Comparison of ENCODE assay signal across 8 cellular contexts in genomic region chr13:80084086-80084676, GRCh38.
DNase-seq lines count a peak whose midpoint lies in the region; ATAC-seq and TF ChIP-seq lines count a peak whose summit lies in the region.

No MANE protein-coding gene starts in this region.

- no peaks in the 10 kb centered on the region for H3K27me3 ChIP-seq in foreskin keratinocyte
- no peaks in the 10 kb centered on the region for H3K27me3 ChIP-seq in smooth muscle cell (ENCODE audit: low read depth)
- H3K27me3 ChIP-seq in transverse colon, result no peaks in the 10 kb centered on the region

- H3K9me3 Mint-ChIP-seq in HFFc6, result no peaks in the 10 kb centered on the region
- no peaks in the 10 kb centered on the region for H3K9me3 Mint-ChIP-seq in activated CD4-positive, alpha-beta T cell treated with anti-CD3 and anti-CD28 coated beads for 36 hours (ENCODE audit: low read depth)

- no peaks in the 10 kb centered on the region for H3K36me3 ChIP-seq in smooth muscle cell (ENCODE audit: low read depth)
- H3K36me3 ChIP-seq in transverse colon, result no peaks in the 10 kb centered on the region

- H3K4me1 ChIP-seq in foreskin keratinocyte, result peaks cover 37% of the 10 kb centered on the region
- H3K4me1 ChIP-seq in smooth muscle cell (ENCODE audit: low read depth), result peaks cover 8% of the 10 kb centered on the region
- H3K4me1 ChIP-seq in transverse colon, result peaks cover 0 to 20% (median 10%) of the 10 kb centered on the region in 4 donors

- H3K27ac Mint-ChIP-seq in HFFc6, result peak overlapping the region; percentile 93
- no peak overlapping the region for H3K27ac Mint-ChIP-seq in activated CD4-positive, alpha-beta T cell treated with anti-CD3 and anti-CD28 coated beads for 36 hours

- CTCF ChIA-PET in activated CD4-positive, alpha-beta T cell treated with anti-CD3 and anti-CD28 coated beads for 36 hours (lab: Charles Lee), result no interaction called here

- H3K4me2 ChIP-seq in smooth muscle cell, result peak overlapping the region; percentile 79

- no peaks in the 10 kb centered on the region for H3K9me3 ChIP-seq in smooth muscle cell (replicated peaks; ENCODE audit: low read depth)
- H3K9me3 ChIP-seq in transverse colon, result no peaks in the 10 kb centered on the region

- TF ChIP-seq POLR2A in transverse colon (IDR thresholded peaks at IDR 0.05), result no peak
- TF ChIP-seq POLR2A in erythroblast (IDR thresholded peaks at IDR 0.05; ENCODE audit: low read length), result no peak

- ATAC-seq in foreskin keratinocyte (no peak), HG03521 (IDR thresholded peaks at IDR 0.05; ENCODE audit: unreplicated experiment) (no peak)
- ATAC-seq in activated CD4-positive, alpha-beta T cell treated with anti-CD3 and anti-CD28 coated beads for 36 hours, result no peak

- peak; percentile 94 for DNase-seq in HFFc6
- peak; percentile 82 for DNase-seq in RKO (ENCODE audit: low spot score)
- DNase-seq in foreskin keratinocyte, result peak; percentile 32 to 58
- DNase-seq in smooth muscle cell (lab: John Stamatoyannopoulos, UW; ENCODE audit: unreplicated experiment), result no peak
- DNase-seq in activated CD4-positive, alpha-beta T cell treated with anti-CD3 and anti-CD28 coated beads for 36 hours, result no peak
- DNase-seq in transverse colon, result no peak
- DNase-seq in erythroblast (lab: John Stamatoyannopoulos, UW), result no peak

- TF ChIP-seq CTCF in HFFc6 (IDR thresholded peaks at IDR 0.05) (no peak), foreskin keratinocyte (conservative IDR thresholded peaks at IDR 0.05) (no peak), smooth muscle cell (IDR thresholded peaks at IDR 0.05; ENCODE audit: borderline replicate concordance, insufficient read depth, poor library complexity, severe bottlenecking) (no peak), transverse colon (IDR thresholded peaks at IDR 0.05) (no peak)

- no peak for TF ChIP-seq EP300 in transverse colon (IDR thresholded peaks at IDR 0.05; ENCODE audit: low read depth)

- no peak overlapping the region for H2AFZ ChIP-seq in smooth muscle cell (ENCODE audit: low read depth)

- intact Hi-C loops in activated CD4-positive, alpha-beta T cell treated with anti-CD3 and anti-CD28 coated beads for 36 hours (cut with DNase I, micrococcal nuclease), result no loop called here
- intact Hi-C loops in transverse colon (cut with DNase I; ENCODE audit: low total_unique reads), result no loop called here

- H3K9ac ChIP-seq in smooth muscle cell (ENCODE audit: low read depth), result no peak overlapping the region

- H4K20me1 ChIP-seq in smooth muscle cell (ENCODE audit: low read depth), result no peaks in the 10 kb centered on the region

- POLR2A ChIA-PET in activated CD4-positive, alpha-beta T cell treated with anti-CD3 and anti-CD28 coated beads for 36 hours (lab: Charles Lee), result no interaction called here

- 2% methylated on average over 2 of the region's 2 CpGs for WGBS in smooth muscle cell (ENCODE audit: low lambda C conversion rate)
- 34 to 42% methylated on average over 2 of the region's 2 CpGs for WGBS in transverse colon (ENCODE audit: low coverage in 1 of 2), 2 donors

- no peaks in the 10 kb centered on the region for H3F3A ChIP-seq in smooth muscle cell (ENCODE audit: low read depth)

- H3K27ac ChIP-seq in foreskin keratinocyte (no peak overlapping the region), smooth muscle cell (ENCODE audit: low read depth) (peak overlapping the region; percentile 88), transverse colon (peak overlapping the region in 2 of 4 donors; percentile 2 to 26)

- H3K79me2 ChIP-seq in smooth muscle cell (ENCODE audit: low read depth), result no peaks in the 10 kb centered on the region

- peaks cover 53% of the 10 kb centered on the region for H3K4me1 Mint-ChIP-seq in HFFc6 (ENCODE audit: low read depth)
- H3K4me1 Mint-ChIP-seq in activated CD4-positive, alpha-beta T cell treated with anti-CD3 and anti-CD28 coated beads for 36 hours, result no peaks in the 10 kb centered on the region

- no peaks in the 10 kb centered on the region for H3K27me3 Mint-ChIP-seq in HFFc6 (ENCODE audit: insufficient read depth)
- H3K27me3 Mint-ChIP-seq in activated CD4-positive, alpha-beta T cell treated with anti-CD3 and anti-CD28 coated beads for 36 hours, result no peaks in the 10 kb centered on the region

- H3K4me3 Mint-ChIP-seq in HFFc6, result peak overlapping the region; percentile 87
- H3K4me3 Mint-ChIP-seq in activated CD4-positive, alpha-beta T cell treated with anti-CD3 and anti-CD28 coated beads for 36 hours, result no peak overlapping the region

- in situ Hi-C loops in transverse colon (cut with MboI; ENCODE audit: low pct_ligation_motif_present in 1 of 4, low pct_unique_long_range_greater_than_20kb in 1 of 4, low sequenced_read_pairs in 3 of 4), result no loop called here

- no peaks in the 10 kb centered on the region for H3K36me3 Mint-ChIP-seq in HFFc6 (ENCODE audit: low read depth)
- H3K36me3 Mint-ChIP-seq in activated CD4-positive, alpha-beta T cell treated with anti-CD3 and anti-CD28 coated beads for 36 hours (ENCODE audit: low read depth), result no peaks in the 10 kb centered on the region

- H3K4me3 ChIP-seq in smooth muscle cell (no peak overlapping the region), transverse colon (no peak overlapping the region)

Comparison
In these comparisons a context has a peak if more than half of its experiments do, and no peak if none do; other contexts are left out.
1. DNase-seq: peak in HFFc6 (single experiment), RKO (single experiment) and foreskin keratinocyte (2 of 2); none in smooth muscle cell (single experiment), activated CD4-positive, alpha-beta T cell treated with anti-CD3 and anti-CD28 coated beads for 36 hours (single experiment), transverse colon (single experiment) and erythroblast (0 of 2).